10 cellular contexts compared by ENCODE assay signal in genomic region chr16:29809031-29809747, GRCh38. TPM values are rescaled to one million over a fixed set of nuclear protein-coding genes. Genes with fewer than 3 reads are reported as not detected.
DNase-seq lines count a peak whose midpoint lies in the region; ATAC-seq, FAIRE-seq and TF ChIP-seq lines count a peak whose summit lies in the region.
"Had no signal": no experiment of that assay in that cellular context is flagged by ENCODE, and none has a peak within 500 bp of the region (broad histone marks: within the 10 kb centered on the region; RNA-seq: fewer than 3 reads in every experiment).

No MANE protein-coding gene starts in this region.

- POLR2A ChIA-PET in HepG2 (lab: Yijun Ruan, JAX): interaction anchor here (0.7 to 4.3 kb wide), 9 partner anchors 12 to 130 kb away, joined by 4 to 56 read pairs (median 16); partner anchors contain the start of genes ASPHD1, CDIPT, KIF22 and MVP

- H3K4me3 Mint-ChIP-seq in activated naive CD4-positive, alpha-beta T cell treated with anti-CD3 and anti-CD28 coated beads, Interleukin-2, amount 10 ng/mL, durations not matched to agents 7 days and 5 days: peak overlapping the region; percentile 97
- H3K4me3 Mint-ChIP-seq in activated naive CD8-positive, alpha-beta T cell treated with anti-CD3 and anti-CD28 coated beads, Interleukin-2, amount 50 U/mL, for 24 hours: peak overlapping the region; percentile 97

- no peak for TF ChIP-seq EP300 in HepG2 (IDR thresholded peaks at IDR 0.05; ENCODE audit: low read depth in 2 of 2, low read length in 2 of 2)
- no peak for TF ChIP-seq EP300 in HepG2 (CRISPR knock-in tag; IDR thresholded peaks at IDR 0.05; ENCODE audit: borderline replicate concordance)
- no peak for TF ChIP-seq EP300 in transverse colon (IDR thresholded peaks at IDR 0.05; ENCODE audit: low read depth)

- TF ChIP-seq CTCF in HepG2 (CRISPR knock-in tag; IDR thresholded peaks at IDR 0.05) (no peak), transverse colon (IDR thresholded peaks at IDR 0.05) (no peak)

- CTCF ChIA-PET in activated naive CD4-positive, alpha-beta T cell treated with anti-CD3 and anti-CD28 coated beads, Interleukin-2, amount 10 ng/mL, durations not matched to agents 7 days and 5 days (lab: Charles Lee): interaction anchor here (0.9 to 3.7 kb wide), 4 partner anchors 10 to 64 kb away, joined by 3 to 59 read pairs (median 19); partner anchors contain the start of genes KIF22, MVP and PAGR1
- CTCF ChIA-PET in HepG2 (lab: Yijun Ruan, JAX; ENCODE audit: low intra/inter-chr PET ratio, low total read pairs): no interaction called here

- peaks cover 6 to 27% of the 10 kb centered on the region in 2 experiments for H3K36me3 ChIP-seq in HepG2 (replicated peaks in 1 of 2; ENCODE audit: control insufficient read depth in 1 of 2, insufficient read depth in 2 of 2, low read length in 2 of 2)
- H3K36me3 ChIP-seq in transverse colon: no peaks in the 10 kb centered on the region

- peaks cover 42% of the 10 kb centered on the region for H3K27me3 Mint-ChIP-seq in activated naive CD4-positive, alpha-beta T cell treated with anti-CD3 and anti-CD28 coated beads, Interleukin-2, amount 10 ng/mL, durations not matched to agents 7 days and 5 days
- peaks cover 5% of the 10 kb centered on the region for H3K27me3 Mint-ChIP-seq in activated naive CD8-positive, alpha-beta T cell treated with anti-CD3 and anti-CD28 coated beads, Interleukin-2, amount 50 U/mL, for 24 hours

- no peaks in the 10 kb centered on the region for H3K9me3 Mint-ChIP-seq in activated naive CD4-positive, alpha-beta T cell treated with anti-CD3 and anti-CD28 coated beads, Interleukin-2, amount 10 ng/mL, durations not matched to agents 7 days and 5 days
- H3K9me3 Mint-ChIP-seq in activated naive CD8-positive, alpha-beta T cell treated with anti-CD3 and anti-CD28 coated beads, Interleukin-2, amount 50 U/mL, for 24 hours: no peaks in the 10 kb centered on the region

- intact Hi-C loops in HepG2 (cut with micrococcal nuclease; ENCODE audit: unreplicated experiment): no loop called here
- intact Hi-C loops in transverse colon (cut with DNase I; ENCODE audit: low total_unique reads): no loop called here

- ATAC-seq in activated naive CD8-positive, alpha-beta T cell treated with anti-CD3 and anti-CD28 coated beads, Interleukin-2, amount 50 U/mL, for 24 hours: no peak
- ATAC-seq in HepG2 (no peak), GM21717 (IDR thresholded peaks at IDR 0.05; ENCODE audit: unreplicated experiment) (no peak)

- H2AFZ ChIP-seq in HepG2 (ENCODE audit: low read length): no peak overlapping the region

- peaks cover 22% of the 10 kb centered on the region for H3K79me2 ChIP-seq in HepG2 (ENCODE audit: insufficient read depth, low read length)

- peak overlapping the region; percentile 88 for H3K4me2 ChIP-seq in HepG2 (ENCODE audit: low read depth, low read length)

- peaks cover 60% of the 10 kb centered on the region for H3K4me1 Mint-ChIP-seq in activated naive CD4-positive, alpha-beta T cell treated with anti-CD3 and anti-CD28 coated beads, Interleukin-2, amount 10 ng/mL, durations not matched to agents 7 days and 5 days
- H3K4me1 Mint-ChIP-seq in activated naive CD8-positive, alpha-beta T cell treated with anti-CD3 and anti-CD28 coated beads, Interleukin-2, amount 50 U/mL, for 24 hours: peaks cover 53% of the 10 kb centered on the region

- TF ChIP-seq RAD21 in HepG2 (CRISPR knock-in tag; IDR thresholded peaks at IDR 0.05): no peak

- peaks cover 43% of the 10 kb centered on the region for H3K36me3 Mint-ChIP-seq in activated naive CD4-positive, alpha-beta T cell treated with anti-CD3 and anti-CD28 coated beads, Interleukin-2, amount 10 ng/mL, durations not matched to agents 7 days and 5 days
- peaks cover 38% of the 10 kb centered on the region for H3K36me3 Mint-ChIP-seq in activated naive CD8-positive, alpha-beta T cell treated with anti-CD3 and anti-CD28 coated beads, Interleukin-2, amount 50 U/mL, for 24 hours (ENCODE audit: low read depth)

- H3K9ac ChIP-seq in HepG2 (ENCODE audit: insufficient read depth, low read depth, low read length): peak overlapping the region; percentile 78; the same call in 1 of the 2 replicates

- H3K27me3 ChIP-seq in HepG2 (ENCODE audit: control insufficient read depth in 1 of 2, insufficient read depth in 2 of 2, low read length in 2 of 2): peaks cover 0 to 12% of the 10 kb centered on the region in 2 experiments; a peak in 2 of 5 replicates
- H3K27me3 ChIP-seq in transverse colon: no peaks in the 10 kb centered on the region

- H3K27ac Mint-ChIP-seq in activated naive CD4-positive, alpha-beta T cell treated with anti-CD3 and anti-CD28 coated beads, Interleukin-2, amount 10 ng/mL, durations not matched to agents 7 days and 5 days: peak overlapping the region; percentile 98
- H3K27ac Mint-ChIP-seq in activated naive CD8-positive, alpha-beta T cell treated with anti-CD3 and anti-CD28 coated beads, Interleukin-2, amount 50 U/mL, for 24 hours: peak overlapping the region; percentile 98

- DNase-seq in activated naive CD4-positive, alpha-beta T cell treated with anti-CD3 and anti-CD28 coated beads, Interleukin-2, amount 10 ng/mL, durations not matched to agents 7 days and 5 days: no peak
- no peak for DNase-seq in activated naive CD4-positive, alpha-beta T cell treated with anti-CD3 and anti-CD28 coated beads, Interleukin-2, amount 50 U/mL, for 16 hours
- no peak for DNase-seq in activated naive CD8-positive, alpha-beta T cell treated with anti-CD3 and anti-CD28 coated beads, Interleukin-2, amount 50 U/mL, for 24 hours
- DNase-seq in HepG2 (ENCODE audit: low spot score) (no peak), transverse colon (no peak), NCI-H2029 (lab: John Stamatoyannopoulos, UW) (no peak)
- no peak for DNase-seq in stimulated activated CD4-positive, alpha-beta T cell treated with anti-CD3 and anti-CD28 coated beads, Interleukin-4, amount 100 ng/mL, for 4 hours
- DNase-seq: EL, NCI-H1694 treated with DMSO at 0.1 percent for 48 hours had no signal

- H3K4me3 ChIP-seq in HepG2 (replicated peaks in 1 of 3; ENCODE audit: insufficient read depth in 1 of 3, low read depth in 2 of 3, low read length in 3 of 3) (peak overlapping the region in 2 of 3 experiments; percentile 63 to 85; a peak in 3 of 6 replicates), transverse colon (peak overlapping the region in 2 of 4 donors; percentile 63 to 71)

- H4K20me1 ChIP-seq in HepG2 (ENCODE audit: insufficient read depth, low read length): peaks cover 23% of the 10 kb centered on the region; the same call in 1 of the 2 replicates

- H3K9me3 ChIP-seq in HepG2 (ENCODE audit: low read length) (no peaks in the 10 kb centered on the region), transverse colon (no peaks in the 10 kb centered on the region)

- in situ Hi-C loops in HepG2 (cut with HindIII; ENCODE audit: extremely low pct_ligation_motif_present, low pct_unique_long_range_greater_than_20kb) (loop anchor here (25.0 kb wide), 1 partner anchor 853 kb away; the partner anchor contains the start of genes FBRS and PRR14), transverse colon (cut with MboI; ENCODE audit: low pct_ligation_motif_present in 1 of 4, low pct_unique_long_range_greater_than_20kb in 1 of 4, low sequenced_read_pairs in 3 of 4) (no loop called here)

- peak overlapping the region; percentile 77 for H3K27ac ChIP-seq in HepG2 (ENCODE audit: extremely low read length, insufficient read depth, low read length)
- peak overlapping the region; percentile 93 to 98 (median 96) for H3K27ac ChIP-seq in transverse colon

- peaks cover 70% of the 10 kb centered on the region for H3K4me1 ChIP-seq in HepG2 (ENCODE audit: insufficient read depth, low read length)
- peaks cover 42 to 77% (median 61%) of the 10 kb centered on the region in 4 donors for H3K4me1 ChIP-seq in transverse colon

- TF ChIP-seq POLR2A in HepG2 (IDR thresholded peaks at IDR 0.05; ENCODE audit: insufficient read depth in 1 of 2, low read depth in 2 of 2, low read length in 2 of 2) (no peak; a peak in 2 of 4 replicates), transverse colon (IDR thresholded peaks at IDR 0.05) (no peak)

- FAIRE-seq in HepG2 (lab: Jason Lieb, UNC): no peak

- no TSS peak for BruUV-seq in HepG2 (replicated peaks; lab: Mats Ljungman, UMichigan)

- WGBS in HepG2 (ENCODE audit: low lambda C conversion rate): 96% methylated on average over 17 of the region's 31 CpGs
- 78% methylated on average over 13 of the region's 31 CpGs; no CpG with 5 or more reads in 1 of the 2 donors for WGBS in transverse colon (ENCODE audit: low coverage in 1 of 2), 2 donors

RNA-seq across cellular contexts. Expression of gene PRRT2, which starts 2.8 kb away (rescaled TPM):
- total RNA-seq in HepG2 (2016; rRNA removed; fragmentation: Illumina TruSeq; extraction: Trizol) (0.11 and 0.51 TPM in 2 replicates), transverse colon (1 to 10 TPM in 3 of 4 donors, not detected in 1; 1.4 to 6.0 (median 1.9) TPM)
- total RNA-seq in HepG2 (2016; cell fraction: cytosol; rRNA removed; fragmentation: Illumina TruSeq; extraction: Trizol; ENCODE audit: low read depth): not detected in 2 replicates
- 0.76 TPM in 1 of 2 replicates, not detected in the other for total RNA-seq in HepG2 (2016; cell fraction: insoluble cytoplasmic fraction; rRNA removed; fragmentation: Illumina TruSeq; extraction: Trizol)
- total RNA-seq in HepG2 (2016; cell fraction: membrane; rRNA removed; fragmentation: Illumina TruSeq; extraction: Trizol): 0.28 TPM in 1 of 2 replicates, not detected in the other
- 1.1 and 1.4 TPM in 2 replicates for total RNA-seq in HepG2 (2016; cell fraction: nucleus; rRNA removed; fragmentation: Illumina TruSeq; extraction: Trizol)
- 1.1 and 1.8 TPM in 2 replicates for polyA plus RNA-seq in HepG2 (2011; rRNA removed)
- polyA plus RNA-seq in HepG2 (2011; cell fraction: cytosol; rRNA removed): 0.31 and 0.38 TPM in 2 replicates
- 16.2 and 16.5 TPM in 2 replicates for polyA plus RNA-seq in HepG2 (2011; cell fraction: nucleus; rRNA removed)
- 1.6 and 1.7 TPM in 2 replicates for polyA plus RNA-seq in HepG2 (2012)
- 0.08 TPM in 1 of 2 replicates, not detected in the other for polyA plus RNA-seq in HepG2 (2016; cell fraction: cytosol; fragmentation: Illumina TruSeq; extraction: Trizol; ENCODE audit: low read depth)
- polyA plus RNA-seq in HepG2 (2016; cell fraction: insoluble cytoplasmic fraction; fragmentation: Illumina TruSeq; extraction: Trizol; ENCODE audit: low read depth): 0.11 and 0.41 TPM in 2 replicates
- polyA plus RNA-seq in HepG2 (2016; cell fraction: membrane; fragmentation: Illumina TruSeq; extraction: Trizol; ENCODE audit: low read depth): 0.07 and 0.15 TPM in 2 replicates
- polyA plus RNA-seq in HepG2 (2016; cell fraction: nucleus; fragmentation: Illumina TruSeq; extraction: Trizol; ENCODE audit: insufficient read depth, low read depth): 3.5 and 3.7 TPM in 2 replicates
- 0.07 and 0.56 TPM in 2 replicates for polyA minus RNA-seq in HepG2 (2011; rRNA and poly(A)+ RNA removed; ENCODE audit: low replicate concordance)
- not detected in 2 replicates for polyA minus RNA-seq in HepG2 (2011; cell fraction: cytosol; rRNA and poly(A)+ RNA removed)
- 1.5 and 2.4 TPM in 2 replicates for polyA minus RNA-seq in HepG2 (2011; cell fraction: nucleus; rRNA and poly(A)+ RNA removed)

RNA-seq across cellular contexts. Expression of gene MAZ, which starts 2.9 kb away (rescaled TPM):
- total RNA-seq in HepG2 (2016; rRNA removed; fragmentation: Illumina TruSeq; extraction: Trizol) (229 and 277 TPM in 2 replicates), transverse colon (100 to 1,000 TPM; 170 to 292 (median 233) TPM)
- total RNA-seq in HepG2 (2016; cell fraction: cytosol; rRNA removed; fragmentation: Illumina TruSeq; extraction: Trizol; ENCODE audit: low read depth): 423 and 431 TPM in 2 replicates
- total RNA-seq in HepG2 (2016; cell fraction: insoluble cytoplasmic fraction; rRNA removed; fragmentation: Illumina TruSeq; extraction: Trizol): 196 and 286 TPM in 2 replicates
- 825 and 837 TPM in 2 replicates for total RNA-seq in HepG2 (2016; cell fraction: membrane; rRNA removed; fragmentation: Illumina TruSeq; extraction: Trizol)
- total RNA-seq in HepG2 (2016; cell fraction: nucleus; rRNA removed; fragmentation: Illumina TruSeq; extraction: Trizol): 134 and 167 TPM in 2 replicates
- 203 and 255 TPM in 2 replicates for polyA plus RNA-seq in HepG2 (2011; rRNA removed)
- 164 and 235 TPM in 2 replicates for polyA plus RNA-seq in HepG2 (2011; cell fraction: cytosol; rRNA removed)
- 242 and 334 TPM in 2 replicates for polyA plus RNA-seq in HepG2 (2011; cell fraction: nucleus; rRNA removed)
- 301 and 452 TPM in 2 replicates for polyA plus RNA-seq in HepG2 (2012)
- 608 and 677 TPM in 2 replicates for polyA plus RNA-seq in HepG2 (2016; cell fraction: cytosol; fragmentation: Illumina TruSeq; extraction: Trizol; ENCODE audit: low read depth)
- polyA plus RNA-seq in HepG2 (2016; cell fraction: insoluble cytoplasmic fraction; fragmentation: Illumina TruSeq; extraction: Trizol; ENCODE audit: low read depth): 287 and 420 TPM in 2 replicates
- 1,001 and 1,210 TPM in 2 replicates for polyA plus RNA-seq in HepG2 (2016; cell fraction: membrane; fragmentation: Illumina TruSeq; extraction: Trizol; ENCODE audit: low read depth)
- 330 and 379 TPM in 2 replicates for polyA plus RNA-seq in HepG2 (2016; cell fraction: nucleus; fragmentation: Illumina TruSeq; extraction: Trizol; ENCODE audit: insufficient read depth, low read depth)
- 512 and 628 TPM in 2 replicates for polyA minus RNA-seq in HepG2 (2011; rRNA and poly(A)+ RNA removed; ENCODE audit: low replicate concordance)
- polyA minus RNA-seq in HepG2 (2011; cell fraction: cytosol; rRNA and poly(A)+ RNA removed): 217 and 237 TPM in 2 replicates
- 59.9 and 60.5 TPM in 2 replicates for polyA minus RNA-seq in HepG2 (2011; cell fraction: nucleus; rRNA and poly(A)+ RNA removed)

RNA-seq across cellular contexts. Expression of gene PAGR1, which starts 6.8 kb away (rescaled TPM):
- total RNA-seq in HepG2 (2016; rRNA removed; fragmentation: Illumina TruSeq; extraction: Trizol) (66.4 and 74.5 TPM in 2 replicates), transverse colon (10 to 100 TPM; 28.8 to 47.5 (median 32.3) TPM)
- total RNA-seq in HepG2 (2016; cell fraction: cytosol; rRNA removed; fragmentation: Illumina TruSeq; extraction: Trizol; ENCODE audit: low read depth): 27.0 and 29.8 TPM in 2 replicates
- total RNA-seq in HepG2 (2016; cell fraction: insoluble cytoplasmic fraction; rRNA removed; fragmentation: Illumina TruSeq; extraction: Trizol): 66.8 and 70.4 TPM in 2 replicates
- 60.2 and 69.2 TPM in 2 replicates for total RNA-seq in HepG2 (2016; cell fraction: membrane; rRNA removed; fragmentation: Illumina TruSeq; extraction: Trizol)
- total RNA-seq in HepG2 (2016; cell fraction: nucleus; rRNA removed; fragmentation: Illumina TruSeq; extraction: Trizol): 26.7 and 29.3 TPM in 2 replicates
- 9.8 and 9.9 TPM in 2 replicates for polyA plus RNA-seq in HepG2 (2011; rRNA removed)
- 8.4 and 11.4 TPM in 2 replicates for polyA plus RNA-seq in HepG2 (2011; cell fraction: cytosol; rRNA removed)
- 21.8 and 24.6 TPM in 2 replicates for polyA plus RNA-seq in HepG2 (2011; cell fraction: nucleus; rRNA removed)
- polyA plus RNA-seq in HepG2 (2012): 18.6 and 19.8 TPM in 2 replicates
- 35.6 and 42.4 TPM in 2 replicates for polyA plus RNA-seq in HepG2 (2016; cell fraction: cytosol; fragmentation: Illumina TruSeq; extraction: Trizol; ENCODE audit: low read depth)
- 77.4 and 82.7 TPM in 2 replicates for polyA plus RNA-seq in HepG2 (2016; cell fraction: insoluble cytoplasmic fraction; fragmentation: Illumina TruSeq; extraction: Trizol; ENCODE audit: low read depth)
- polyA plus RNA-seq in HepG2 (2016; cell fraction: membrane; fragmentation: Illumina TruSeq; extraction: Trizol; ENCODE audit: low read depth): 57.3 and 67.2 TPM in 2 replicates
- 45.2 and 52.8 TPM in 2 replicates for polyA plus RNA-seq in HepG2 (2016; cell fraction: nucleus; fragmentation: Illumina TruSeq; extraction: Trizol; ENCODE audit: insufficient read depth, low read depth)
- polyA minus RNA-seq in HepG2 (2011; rRNA and poly(A)+ RNA removed; ENCODE audit: low replicate concordance): 5.5 and 6.5 TPM in 2 replicates
- polyA minus RNA-seq in HepG2 (2011; cell fraction: cytosol; rRNA and poly(A)+ RNA removed): 4.8 and 9.2 TPM in 2 replicates
- polyA minus RNA-seq in HepG2 (2011; cell fraction: nucleus; rRNA and poly(A)+ RNA removed): 15.1 and 19.6 TPM in 2 replicates

RNA-seq across cellular contexts. Expression of gene MVP, which starts 11.1 kb away (rescaled TPM):
- total RNA-seq in HepG2 (2016; rRNA removed; fragmentation: Illumina TruSeq; extraction: Trizol) (22.0 and 22.9 TPM in 2 replicates), transverse colon (100 to 1,000 TPM; 483 to 654 (median 553) TPM)
- total RNA-seq in HepG2 (2016; cell fraction: cytosol; rRNA removed; fragmentation: Illumina TruSeq; extraction: Trizol; ENCODE audit: low read depth): 3.2 and 3.6 TPM in 2 replicates
- 15.3 and 24.2 TPM in 2 replicates for total RNA-seq in HepG2 (2016; cell fraction: insoluble cytoplasmic fraction; rRNA removed; fragmentation: Illumina TruSeq; extraction: Trizol)
- total RNA-seq in HepG2 (2016; cell fraction: membrane; rRNA removed; fragmentation: Illumina TruSeq; extraction: Trizol): 7.2 and 7.3 TPM in 2 replicates
- total RNA-seq in HepG2 (2016; cell fraction: nucleus; rRNA removed; fragmentation: Illumina TruSeq; extraction: Trizol): 15.6 and 17.1 TPM in 2 replicates
- polyA plus RNA-seq in HepG2 (2011; rRNA removed): 43.5 and 65.5 TPM in 2 replicates
- polyA plus RNA-seq in HepG2 (2011; cell fraction: cytosol; rRNA removed): 24.9 and 28.2 TPM in 2 replicates
- polyA plus RNA-seq in HepG2 (2011; cell fraction: nucleus; rRNA removed): 68.9 and 74.4 TPM in 2 replicates
- polyA plus RNA-seq in HepG2 (2012): 36.4 and 37.1 TPM in 2 replicates
- 2.1 TPM in 2 replicates for polyA plus RNA-seq in HepG2 (2016; cell fraction: cytosol; fragmentation: Illumina TruSeq; extraction: Trizol; ENCODE audit: low read depth)
- polyA plus RNA-seq in HepG2 (2016; cell fraction: insoluble cytoplasmic fraction; fragmentation: Illumina TruSeq; extraction: Trizol; ENCODE audit: low read depth): 14.5 and 16.2 TPM in 2 replicates
- polyA plus RNA-seq in HepG2 (2016; cell fraction: membrane; fragmentation: Illumina TruSeq; extraction: Trizol; ENCODE audit: low read depth): 4.3 and 4.9 TPM in 2 replicates
- 18.7 and 20.9 TPM in 2 replicates for polyA plus RNA-seq in HepG2 (2016; cell fraction: nucleus; fragmentation: Illumina TruSeq; extraction: Trizol; ENCODE audit: insufficient read depth, low read depth)
- polyA minus RNA-seq in HepG2 (2011; rRNA and poly(A)+ RNA removed; ENCODE audit: low replicate concordance): 233 and 295 TPM in 2 replicates
- 33.9 and 42.5 TPM in 2 replicates for polyA minus RNA-seq in HepG2 (2011; cell fraction: cytosol; rRNA and poly(A)+ RNA removed)
- polyA minus RNA-seq in HepG2 (2011; cell fraction: nucleus; rRNA and poly(A)+ RNA removed): 41.5 and 62.7 TPM in 2 replicates

RNA-seq across cellular contexts. Expression of gene KIF22, which starts 18.6 kb away (rescaled TPM):
- 103 and 118 TPM in 2 replicates for total RNA-seq in HepG2 (2016; rRNA removed; fragmentation: Illumina TruSeq; extraction: Trizol)
- 18.5 and 19.7 TPM in 2 replicates for total RNA-seq in HepG2 (2016; cell fraction: cytosol; rRNA removed; fragmentation: Illumina TruSeq; extraction: Trizol; ENCODE audit: low read depth)
- total RNA-seq in HepG2 (2016; cell fraction: insoluble cytoplasmic fraction; rRNA removed; fragmentation: Illumina TruSeq; extraction: Trizol): 91.9 and 121 TPM in 2 replicates
- total RNA-seq in HepG2 (2016; cell fraction: membrane; rRNA removed; fragmentation: Illumina TruSeq; extraction: Trizol): 25.3 and 25.9 TPM in 2 replicates
- total RNA-seq in HepG2 (2016; cell fraction: nucleus; rRNA removed; fragmentation: Illumina TruSeq; extraction: Trizol): 125 and 140 TPM in 2 replicates
- polyA plus RNA-seq in HepG2 (2011; rRNA removed): 68.4 and 95.8 TPM in 2 replicates
- polyA plus RNA-seq in HepG2 (2011; cell fraction: cytosol; rRNA removed): 37.5 and 70.2 TPM in 2 replicates
- polyA plus RNA-seq in HepG2 (2011; cell fraction: nucleus; rRNA removed): 159 and 266 TPM in 2 replicates
- 32.0 and 51.7 TPM in 2 replicates for polyA plus RNA-seq in HepG2 (2012)
- 11.4 and 13.1 TPM in 2 replicates for polyA plus RNA-seq in HepG2 (2016; cell fraction: cytosol; fragmentation: Illumina TruSeq; extraction: Trizol; ENCODE audit: low read depth)
- 85.0 and 106 TPM in 2 replicates for polyA plus RNA-seq in HepG2 (2016; cell fraction: insoluble cytoplasmic fraction; fragmentation: Illumina TruSeq; extraction: Trizol; ENCODE audit: low read depth)
- polyA plus RNA-seq in HepG2 (2016; cell fraction: membrane; fragmentation: Illumina TruSeq; extraction: Trizol; ENCODE audit: low read depth): 15.8 and 19.2 TPM in 2 replicates
- 240 and 250 TPM in 2 replicates for polyA plus RNA-seq in HepG2 (2016; cell fraction: nucleus; fragmentation: Illumina TruSeq; extraction: Trizol; ENCODE audit: insufficient read depth, low read depth)
- 158 and 325 TPM in 2 replicates for polyA minus RNA-seq in HepG2 (2011; rRNA and poly(A)+ RNA removed; ENCODE audit: low replicate concordance)
- polyA minus RNA-seq in HepG2 (2011; cell fraction: cytosol; rRNA and poly(A)+ RNA removed): 28.8 and 45.0 TPM in 2 replicates
- 109 and 117 TPM in 2 replicates for polyA minus RNA-seq in HepG2 (2011; cell fraction: nucleus; rRNA and poly(A)+ RNA removed)
- total RNA-seq in transverse colon: 100 to 1,000 TPM in 1 of 4 donors, 10 to 100 TPM in 3; 37.6 to 159 (median 59.5) TPM
